ENCODE assay signal across 18 cellular contexts in genomic region chr2:9445089-9445488, GRCh38.
"Had no signal": no experiment of that assay in that cellular context is flagged by ENCODE, and none has a peak within 500 bp of the region (broad histone marks: within the 10 kb centered on the region; RNA-seq: fewer than 3 reads in every experiment).

No MANE protein-coding gene starts in this region.

- H3K4me1 ChIP-seq: ascending aorta, esophagus muscularis mucosa, gastroesophageal sphincter, heart left ventricle, left lung, thyroid gland had no signal

- H3K4me1 Mint-ChIP-seq: nephron progenitor cell; stimulated activated memory B cell treated with anti-CD40 and anti-IgM and Interleukin-4, amounts not matched to agents 10 μg/mL and 1 μg/mL and 100 μg/mL, for 72 hours had no signal

- H3K27me3 Mint-ChIP-seq: stimulated activated memory B cell treated with anti-CD40 and anti-IgM and Interleukin-4, amounts not matched to agents 10 μg/mL and 1 μg/mL and 100 μg/mL, for 72 hours had no signal

- FAIRE-seq: endothelial cell of umbilical vein had no signal

- H3K4me3 ChIP-seq: ascending aorta, esophagus muscularis mucosa, gastroesophageal sphincter, heart left ventricle, left lung, SJSA1, thyroid gland had no signal

- H3K27ac ChIP-seq: ascending aorta, esophagus muscularis mucosa, gastroesophageal sphincter, heart left ventricle, left lung, SJSA1, thyroid gland had no signal

- DNase-seq: activated CD4-positive, alpha-beta T cell treated with anti-CD3 and anti-CD28 coated beads, Interleukin-2, amount 50 U/mL, for 4 hours; activated naive CD4-positive, alpha-beta T cell treated with anti-CD3 and anti-CD28 coated beads for 36 hours; cerebellar nuclear complex; effector CD4-positive, alpha-beta T cell; heart left ventricle; left lung; nephron progenitor cell; nucleus accumbens; stimulated activated CD4-positive, alpha-beta T cell treated with anti-CD3 and anti-CD28 coated beads, Interleukin-4, amount 100 ng/mL, for 24 hours; thyroid gland had no signal

- H3K4me3 Mint-ChIP-seq: activated naive CD4-positive, alpha-beta T cell treated with anti-CD3 and anti-CD28 coated beads for 36 hours; activated T-helper 1 cell treated with anti-CD3 and anti-CD28 coated beads, Interleukin-12 subunit alpha, Interleukin-12 subunit beta, Interleukin-2, Interleukin-4 antibody, amounts not matched to agents 30 ng/mL and 10 ng/mL and 1 ng/mL, durations not matched to agents 14 hours and 24 hours and 36 hours; nephron progenitor cell; stimulated activated memory B cell treated with anti-CD40 and anti-IgM and Interleukin-4, amounts not matched to agents 10 μg/mL and 1 μg/mL and 100 μg/mL, for 72 hours had no signal

- ATAC-seq: gastroesophageal sphincter; heart left ventricle; left lung; sciatic nerve; stimulated activated memory B cell treated with anti-CD40 and anti-IgM and Interleukin-4, amounts not matched to agents 10 μg/mL and 1 μg/mL and 100 μg/mL, for 72 hours had no signal

- H3K27ac Mint-ChIP-seq: activated naive CD4-positive, alpha-beta T cell treated with anti-CD3 and anti-CD28 coated beads for 36 hours; activated T-helper 1 cell treated with anti-CD3 and anti-CD28 coated beads, Interleukin-12 subunit alpha, Interleukin-12 subunit beta, Interleukin-2, Interleukin-4 antibody, amounts not matched to agents 30 ng/mL and 10 ng/mL and 1 ng/mL, durations not matched to agents 14 hours and 24 hours and 36 hours; nephron progenitor cell; stimulated activated memory B cell treated with anti-CD40 and anti-IgM and Interleukin-4, amounts not matched to agents 10 μg/mL and 1 μg/mL and 100 μg/mL, for 72 hours had no signal

- H3K9me3 ChIP-seq: ascending aorta, esophagus muscularis mucosa, gastroesophageal sphincter, heart left ventricle, left lung, SJSA1, thyroid gland had no signal

- H3K27me3 ChIP-seq: ascending aorta, esophagus muscularis mucosa, gastroesophageal sphincter, heart left ventricle, left lung, SJSA1, thyroid gland had no signal

- H3K9me3 Mint-ChIP-seq: activated naive CD4-positive, alpha-beta T cell treated with anti-CD3 and anti-CD28 coated beads for 36 hours; activated T-helper 1 cell treated with anti-CD3 and anti-CD28 coated beads, Interleukin-12 subunit alpha, Interleukin-12 subunit beta, Interleukin-2, Interleukin-4 antibody, amounts not matched to agents 30 ng/mL and 10 ng/mL and 1 ng/mL, durations not matched to agents 14 hours and 24 hours and 36 hours; nephron progenitor cell; stimulated activated memory B cell treated with anti-CD40 and anti-IgM and Interleukin-4, amounts not matched to agents 10 μg/mL and 1 μg/mL and 100 μg/mL, for 72 hours had no signal
